ENCODE assay signal across 28 cellular contexts in genomic region chr6:115945806-115946205, GRCh38.
"Had no signal": no experiment of that assay in that cellular context is flagged by ENCODE, and none has a peak within 500 bp of the region (broad histone marks: within the 10 kb centered on the region; RNA-seq: fewer than 3 reads in every experiment).

No MANE protein-coding gene starts in this region.

- DNase-seq: activated B cell treated with CpG ODN at 0.5 μM for 24 hours; activated CD4-positive, alpha-beta T cell treated with anti-CD3 and anti-CD28 coated beads, Interleukin-2, amount 50 U/mL, for 1 hour; activated CD8-positive, alpha-beta T cell treated with anti-CD3 and anti-CD28 coated beads for 36 hours; activated gamma-delta T cell treated with Interleukin-2 at 50 U/mL for 16 hours; activated naive CD8-positive, alpha-beta T cell treated with anti-CD3 and anti-CD28 coated beads, Interleukin-2, amount 50 U/mL, for 24 hours; activated T-cell treated with anti-CD3 and anti-CD28 coated beads, Interleukin-2, amount 50 U/mL, for 4 hours; caudate nucleus; endodermal cell; esophagus squamous epithelium; head of caudate nucleus; hippocampal formation; left cardiac atrium; left ventricle myocardium superior; naive B cell; nucleus accumbens; pancreas; sigmoid colon; stimulated activated CD4-positive, alpha-beta T cell treated with anti-CD3 and anti-CD28 coated beads, Interleukin-1b, Interleukin-23, amount 100 ng/mL, for 48 hours; stimulated activated naive B cell treated with anti-CD40 and anti-IgM and Interleukin-4, amounts not matched to agents 10 μg/mL and 1 μg/mL and 100 μg/mL, for 72 hours; stomach; thyroid gland; upper lobe of left lung had no signal

- H3K4me1 ChIP-seq: esophagus squamous epithelium, gastroesophageal sphincter, pancreas, prostate gland, sigmoid colon, thyroid gland, upper lobe of left lung, vagina had no signal

- H3K36me3 ChIP-seq: gastroesophageal sphincter, prostate gland, sigmoid colon, thyroid gland, vagina had no signal

- FAIRE-seq: keratinocyte, pancreas had no signal

- ATAC-seq: activated CD8-positive, alpha-beta T cell treated with anti-CD3 and anti-CD28 coated beads for 36 hours; activated naive CD8-positive, alpha-beta T cell treated with anti-CD3 and anti-CD28 coated beads, Interleukin-2, amount 50 U/mL, for 24 hours; activated T-helper 17 cell treated with anti-CD3 and anti-CD28 coated beads, Interleukin-2, amount 50 U/mL, for 72 hours; gastroesophageal sphincter; left cardiac atrium; left ventricle myocardium superior; pancreas; stimulated activated naive B cell treated with anti-CD40 and anti-IgM and Interleukin-4, amounts not matched to agents 10 μg/mL and 1 μg/mL and 100 μg/mL, for 72 hours had no signal

- H3K4me3 ChIP-seq: esophagus squamous epithelium, gastroesophageal sphincter, pancreas, prostate gland, sigmoid colon, smooth muscle cell, stomach, thyroid gland, upper lobe of left lung, vagina had no signal

- H3K4me2 ChIP-seq: smooth muscle cell had no signal

- H3K9me3 ChIP-seq: esophagus squamous epithelium, pancreas, prostate gland, thyroid gland, upper lobe of left lung, vagina had no signal

- H3K27me3 ChIP-seq: esophagus squamous epithelium, gastroesophageal sphincter, pancreas, sigmoid colon, stomach, thyroid gland, upper lobe of left lung, vagina had no signal

- H3K27ac ChIP-seq: esophagus squamous epithelium, gastroesophageal sphincter, pancreas, prostate gland, sigmoid colon, thyroid gland, upper lobe of left lung, vagina had no signal
